10 cellular contexts compared by ENCODE assay signal in the genomic region with DNA sequence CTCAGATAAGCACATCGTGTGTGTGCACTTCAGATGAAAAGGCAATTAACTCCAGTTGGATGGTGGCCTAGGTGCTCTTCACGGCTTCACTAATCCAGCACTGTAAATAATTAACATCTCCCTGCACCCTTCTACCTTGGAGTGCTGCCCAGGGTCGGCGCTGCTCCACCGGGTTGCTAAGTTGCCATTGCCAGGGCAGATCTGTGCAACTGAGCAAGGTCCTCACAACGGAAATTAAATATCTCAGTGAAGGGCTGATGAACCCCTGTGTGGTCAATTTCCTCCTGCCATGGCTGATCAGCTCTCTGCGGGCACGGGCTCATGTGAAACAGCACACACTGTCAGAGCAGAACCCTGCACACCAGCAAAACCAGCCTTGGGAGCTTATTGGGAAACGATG.
DNase-seq lines count a peak whose midpoint lies in the region; ATAC-seq and TF ChIP-seq lines count a peak whose summit lies in the region.
"Had no signal": no experiment of that assay in that cellular context is flagged by ENCODE, and none has a peak within 500 bp of the region (broad histone marks: within the 10 kb centered on the region; RNA-seq: fewer than 3 reads in every experiment).

No MANE protein-coding gene starts in this region.

- intact Hi-C loops in Panc1 (cut with micrococcal nuclease; ENCODE audit: unreplicated experiment) = no loop called here

- no peaks in the 10 kb centered on the region for H3K36me3 Mint-ChIP-seq in T-helper 2 cell treated with Interferon-gamma antibody and Interleukin-4, amounts not matched to agents 5 μg/mL and 100 μg/mL, for 36 hours (ENCODE audit: low read depth)

- H3K4me3 ChIP-seq in Panc1 (ENCODE audit: low read depth in 2 of 2, low read length in 2 of 2) = no peak overlapping the region
- no peak overlapping the region for H3K4me3 ChIP-seq in kidney epithelial cell (ENCODE audit: low read depth, low read length)

- H3K9me3 ChIP-seq in Panc1 (ENCODE audit: control insufficient read depth, insufficient read depth, low read depth, low read length) = no peaks in the 10 kb centered on the region

- H3K27ac Mint-ChIP-seq in T-helper 2 cell treated with Interferon-gamma antibody and Interleukin-4, amounts not matched to agents 5 μg/mL and 100 μg/mL, for 36 hours = no peak overlapping the region

- DNase-seq in NCI-H1417 treated with DMSO at 0.1 percent for 48 hours (lab: John Stamatoyannopoulos, UW) (peak; percentile 80), Panc1 (ENCODE audit: low read depth, low spot score) (no peak), kidney epithelial cell (ENCODE audit: low read depth) (peak; percentile 83), ureter (ENCODE audit: low spot score) (peak; percentile 65), middle frontal gyrus (ENCODE audit: extremely low spot score, low spot score) (no peak), GM10266 (ENCODE audit: extremely low spot score) (no peak)
- DNase-seq in T-helper 2 cell treated with Interferon-gamma antibody and Interleukin-4, amounts not matched to agents 5 μg/mL and 100 μg/mL, for 36 hours (ENCODE audit: low spot score) = no peak
- DNase-seq: activated naive CD4-positive, alpha-beta T cell; KG1 had no signal

- no peak overlapping the region for H3K4me3 Mint-ChIP-seq in T-helper 2 cell treated with Interferon-gamma antibody and Interleukin-4, amounts not matched to agents 5 μg/mL and 100 μg/mL, for 36 hours

- no TSS peak for BruUV-seq in Panc1 (replicated peaks; lab: Mats Ljungman, UMichigan)

- in situ Hi-C loops in Panc1 (cut with HindIII; ENCODE audit: low pct_unique_long_range_greater_than_20kb, low sequenced_read_pairs) = no loop called here

- no peak overlapping the region for H3K27ac ChIP-seq in Panc1 (ENCODE audit: low read length)

- CTCF ChIA-PET in Panc1 (lab: Charles Lee) = no interaction called here

- no peaks in the 10 kb centered on the region for H3K27me3 Mint-ChIP-seq in T-helper 2 cell treated with Interferon-gamma antibody and Interleukin-4, amounts not matched to agents 5 μg/mL and 100 μg/mL, for 36 hours (ENCODE audit: low read depth)

- H3K27me3 ChIP-seq in Panc1 (ENCODE audit: control insufficient read depth, insufficient read depth, low read length) = no peaks in the 10 kb centered on the region
- H3K27me3 ChIP-seq in kidney epithelial cell (ENCODE audit: control insufficient read depth, insufficient read depth, low read length) = no peaks in the 10 kb centered on the region

- peak; percentile 29; the same call in 1 of the 2 replicates for ATAC-seq in Panc1
- ATAC-seq: HCT116 had no signal

- peaks cover 3% of the 10 kb centered on the region for H3K4me1 Mint-ChIP-seq in T-helper 2 cell treated with Interferon-gamma antibody and Interleukin-4, amounts not matched to agents 5 μg/mL and 100 μg/mL, for 36 hours (ENCODE audit: low read depth)

- peaks cover 5% of the 10 kb centered on the region; the same call in 1 of the 2 replicates for H3K4me1 ChIP-seq in Panc1 (ENCODE audit: control insufficient read depth, insufficient read depth, low read length)

- no peaks in the 10 kb centered on the region for H3K9me3 Mint-ChIP-seq in T-helper 2 cell treated with Interferon-gamma antibody and Interleukin-4, amounts not matched to agents 5 μg/mL and 100 μg/mL, for 36 hours

- H3K36me3 ChIP-seq in Panc1 (ENCODE audit: control insufficient read depth, insufficient read depth, low read length) (no peaks in the 10 kb centered on the region), kidney epithelial cell (ENCODE audit: control insufficient read depth, insufficient read depth, low read length) (no peaks in the 10 kb centered on the region)

- TF ChIP-seq CTCF in Panc1 (IDR thresholded peaks at IDR 0.05) = no peak
- TF ChIP-seq CTCF in kidney epithelial cell (IDR thresholded peaks at IDR 0.05; ENCODE audit: insufficient read depth, low read length, poor library complexity, severe bottlenecking) = no peak
- no peak for TF ChIP-seq CTCF in GM10266 (IDR thresholded peaks at IDR 0.05; ENCODE audit: control insufficient read depth, insufficient read depth, low read depth, missing control alignments)

- POLR2A ChIA-PET in Panc1 (lab: Charles Lee) = no interaction called here

Comparison
In these comparisons a context has a peak if more than half of its experiments do, and no peak if none do; other contexts are left out.
1. DNase-seq: peak in NCI-H1417 treated with DMSO at 0.1 percent for 48 hours (single experiment), kidney epithelial cell (single experiment) and ureter (single experiment); none in Panc1 (single experiment), T-helper 2 cell treated with Interferon-gamma antibody and Interleukin-4, amounts not matched to agents 5 μg/mL and 100 μg/mL, for 36 hours (single experiment), middle frontal gyrus (single experiment) and GM10266 (single experiment).